Comparison of ENCODE assay signal across 2 cellular contexts in genomic region chr6:62714112-62714511, GRCh38.
TF ChIP-seq lines count a peak whose summit lies in the region.

No MANE protein-coding gene starts in this region.

TF ChIP-seq in GM23338, 12 proteins besides CTCF, POLR2A, EP300 and RAD21 (continued from another document):
- TF ChIP-seq, protein P1, sequence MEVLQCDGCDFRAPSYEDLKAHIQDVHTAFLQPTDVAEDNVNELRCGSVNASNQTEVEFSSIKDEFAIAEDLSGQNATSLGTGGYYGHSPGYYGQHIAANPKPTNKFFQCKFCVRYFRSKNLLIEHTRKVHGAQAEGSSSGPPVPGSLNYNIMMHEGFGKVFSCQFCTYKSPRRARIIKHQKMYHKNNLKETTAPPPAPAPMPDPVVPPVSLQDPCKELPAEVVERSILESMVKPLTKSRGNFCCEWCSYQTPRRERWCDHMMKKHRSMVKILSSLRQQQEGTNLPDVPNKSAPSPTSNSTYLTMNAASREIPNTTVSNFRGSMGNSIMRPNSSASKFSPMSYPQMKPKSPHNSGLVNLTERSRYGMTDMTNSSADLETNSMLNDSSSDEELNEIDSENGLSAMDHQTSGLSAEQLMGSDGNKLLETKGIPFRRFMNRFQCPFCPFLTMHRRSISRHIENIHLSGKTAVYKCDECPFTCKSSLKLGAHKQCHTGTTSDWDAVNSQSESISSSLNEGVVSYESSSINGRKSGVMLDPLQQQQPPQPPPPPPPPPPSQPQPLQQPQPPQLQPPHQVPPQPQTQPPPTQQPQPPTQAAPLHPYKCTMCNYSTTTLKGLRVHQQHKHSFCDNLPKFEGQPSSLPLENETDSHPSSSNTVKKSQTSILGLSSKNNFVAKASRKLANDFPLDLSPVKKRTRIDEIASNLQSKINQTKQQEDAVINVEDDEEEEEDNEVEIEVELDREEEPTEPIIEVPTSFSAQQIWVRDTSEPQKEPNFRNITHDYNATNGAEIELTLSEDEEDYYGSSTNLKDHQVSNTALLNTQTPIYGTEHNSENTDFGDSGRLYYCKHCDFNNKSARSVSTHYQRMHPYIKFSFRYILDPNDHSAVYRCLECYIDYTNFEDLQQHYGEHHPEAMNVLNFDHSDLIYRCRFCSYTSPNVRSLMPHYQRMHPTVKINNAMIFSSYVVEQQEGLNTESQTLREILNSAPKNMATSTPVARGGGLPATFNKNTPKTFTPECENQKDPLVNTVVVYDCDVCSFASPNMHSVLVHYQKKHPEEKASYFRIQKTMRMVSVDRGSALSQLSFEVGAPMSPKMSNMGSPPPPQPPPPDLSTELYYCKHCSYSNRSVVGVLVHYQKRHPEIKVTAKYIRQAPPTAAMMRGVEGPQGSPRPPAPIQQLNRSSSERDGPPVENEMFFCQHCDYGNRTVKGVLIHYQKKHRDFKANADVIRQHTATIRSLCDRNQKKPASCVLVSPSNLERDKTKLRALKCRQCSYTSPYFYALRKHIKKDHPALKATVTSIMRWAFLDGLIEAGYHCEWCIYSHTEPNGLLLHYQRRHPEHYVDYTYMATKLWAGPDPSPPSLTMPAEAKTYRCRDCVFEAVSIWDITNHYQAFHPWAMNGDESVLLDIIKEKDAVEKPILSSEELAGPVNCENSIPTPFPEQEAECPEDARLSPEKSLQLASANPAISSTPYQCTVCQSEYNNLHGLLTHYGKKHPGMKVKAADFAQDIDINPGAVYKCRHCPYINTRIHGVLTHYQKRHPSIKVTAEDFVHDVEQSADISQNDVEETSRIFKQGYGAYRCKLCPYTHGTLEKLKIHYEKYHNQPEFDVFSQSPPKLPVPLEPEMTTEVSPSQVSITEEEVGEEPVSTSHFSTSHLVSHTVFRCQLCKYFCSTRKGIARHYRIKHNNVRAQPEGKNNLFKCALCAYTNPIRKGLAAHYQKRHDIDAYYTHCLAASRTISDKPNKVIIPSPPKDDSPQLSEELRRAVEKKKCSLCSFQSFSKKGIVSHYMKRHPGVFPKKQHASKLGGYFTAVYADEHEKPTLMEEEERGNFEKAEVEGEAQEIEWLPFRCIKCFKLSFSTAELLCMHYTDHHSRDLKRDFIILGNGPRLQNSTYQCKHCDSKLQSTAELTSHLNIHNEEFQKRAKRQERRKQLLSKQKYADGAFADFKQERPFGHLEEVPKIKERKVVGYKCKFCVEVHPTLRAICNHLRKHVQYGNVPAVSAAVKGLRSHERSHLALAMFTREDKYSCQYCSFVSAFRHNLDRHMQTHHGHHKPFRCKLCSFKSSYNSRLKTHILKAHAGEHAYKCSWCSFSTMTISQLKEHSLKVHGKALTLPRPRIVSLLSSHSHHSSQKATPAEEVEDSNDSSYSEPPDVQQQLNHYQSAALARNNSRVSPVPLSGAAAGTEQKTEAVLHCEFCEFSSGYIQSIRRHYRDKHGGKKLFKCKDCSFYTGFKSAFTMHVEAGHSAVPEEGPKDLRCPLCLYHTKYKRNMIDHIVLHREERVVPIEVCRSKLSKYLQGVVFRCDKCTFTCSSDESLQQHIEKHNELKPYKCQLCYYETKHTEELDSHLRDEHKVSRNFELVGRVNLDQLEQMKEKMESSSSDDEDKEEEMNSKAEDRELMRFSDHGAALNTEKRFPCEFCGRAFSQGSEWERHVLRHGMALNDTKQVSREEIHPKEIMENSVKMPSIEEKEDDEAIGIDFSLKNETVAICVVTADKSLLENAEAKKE (CRISPR knock-in tag; IDR thresholded peaks at IDR 0.05), result no peak
- TF ChIP-seq STAT1 (IDR thresholded peaks at IDR 0.05; ENCODE audit: unreplicated experiment) (no peak), ZNF114 (CRISPR knock-in tag; IDR thresholded peaks at IDR 0.05) (no peak), ETS1 (IDR thresholded peaks at IDR 0.05) (no peak), REST (IDR thresholded peaks at IDR 0.05; ENCODE audit: unreplicated experiment) (no peak), JUNB (IDR thresholded peaks at IDR 0.05; ENCODE audit: unreplicated experiment) (no peak), NANOG (IDR thresholded peaks at IDR 0.05; ENCODE audit: borderline replicate concordance) (no peak), POLR2AphosphoS5 (IDR thresholded peaks at IDR 0.05; ENCODE audit: low read depth) (no peak), CREB1 (CRISPR knock-in tag; IDR thresholded peaks at IDR 0.05; ENCODE audit: low read depth) (no peak)

TF ChIP-seq in H1, 55 proteins besides CTCF, POLR2A, EP300 and RAD21 (continued from another document):
- TF ChIP-seq HDAC2 (IDR thresholded peaks at IDR 0.05; ENCODE audit: borderline replicate concordance in 1 of 2, low read depth in 2 of 2, low read length in 2 of 2) (no peak), EZH2 (IDR thresholded peaks at IDR 0.05; ENCODE audit: low read depth, low read length, severe bottlenecking) (no peak), CHD1 (IDR thresholded peaks at IDR 0.05; ENCODE audit: low read depth, low read length) (no peak)
